Comparison of ENCODE assay signal across 8 cellular contexts in the genomic region with DNA sequence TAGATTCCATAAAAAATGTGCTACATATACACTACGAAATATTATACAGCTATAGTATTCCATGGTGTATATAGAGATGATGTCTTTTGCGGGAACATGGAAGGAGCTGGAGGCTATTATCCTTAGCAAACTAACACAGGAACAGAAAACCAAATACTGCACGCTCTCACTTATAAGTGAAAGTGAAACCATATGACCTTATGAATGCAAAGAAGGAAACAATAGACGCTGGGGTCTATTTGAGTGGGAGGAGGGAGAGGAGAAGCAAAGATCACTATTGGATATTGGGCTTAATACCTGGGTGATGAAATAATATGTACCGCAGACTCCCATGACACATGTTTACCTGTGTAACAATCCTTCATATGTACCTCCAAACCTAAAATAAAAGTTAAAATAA.
DNase-seq lines count a peak whose midpoint lies in the region; ATAC-seq, FAIRE-seq and TF ChIP-seq lines count a peak whose summit lies in the region.

No MANE protein-coding gene starts in this region.

- peak overlapping the region; percentile 18 to 33 for H3K4me3 ChIP-seq in CD4-positive, alpha-beta memory T cell (ENCODE audit: low read length in 2 of 2)
- H3K4me3 ChIP-seq in Karpas-422 (ENCODE audit: low read length) (peak overlapping the region; percentile 36), skeletal muscle cell (ENCODE audit: low read depth, low read length) (peak overlapping the region; percentile 2)

- peak overlapping the region; percentile 79 to 93 (median 84) for H3K4me3 Mint-ChIP-seq in CD4-positive, alpha-beta memory T cell

- TF ChIP-seq CTCF in GM20000 (IDR thresholded peaks at IDR 0.05; ENCODE audit: extremely low read depth, missing control alignments) = no peak

- peak overlapping the region; percentile 10 to 91 (median 84) for H3K27ac Mint-ChIP-seq in CD4-positive, alpha-beta memory T cell

- intact Hi-C loops in CD4-positive, alpha-beta memory T cell (cut with micrococcal nuclease) = no loop called here

- no peaks in the 10 kb centered on the region for H3K27me3 Mint-ChIP-seq in CD4-positive, alpha-beta memory T cell

- peak in 4 of 5 donors; percentile 36 to 44 (median 38) for DNase-seq in CD4-positive, alpha-beta memory T cell
- peak; percentile 7 for DNase-seq in GM20000 (ENCODE audit: low spot score)
- DNase-seq in Karpas-422 = peak; percentile 68
- peak; percentile 1 for DNase-seq in astrocyte of the hippocampus (ENCODE audit: low read depth, low spot score)
- DNase-seq in skeletal muscle cell (ENCODE audit: low read depth) = peak; percentile 19
- DNase-seq in caudate nucleus (lab: John Stamatoyannopoulos, UW) = no peak
- no peak for DNase-seq in GM19239 (ENCODE audit: insufficient read length, low spot score)

- POLR2A ChIA-PET in CD4-positive, alpha-beta memory T cell (lab: Charles Lee; ENCODE audit: partially characterized antibody) = no interaction called here

- no peak for ATAC-seq in GM21576 (IDR thresholded peaks at IDR 0.05; ENCODE audit: unreplicated experiment)

- peak overlapping the region; percentile 68 for H2AFZ ChIP-seq in Karpas-422 (ENCODE audit: low read length)

- no peak for FAIRE-seq in GM19239 (lab: Jason Lieb, UNC)

- H3K9me3 Mint-ChIP-seq in CD4-positive, alpha-beta memory T cell = peaks cover 0 to 3% (median 1%) of the 10 kb centered on the region in 8 donors

- H3K4me2 ChIP-seq in Karpas-422 (ENCODE audit: low read depth, low read length, poor library complexity, severe bottlenecking) = peak overlapping the region; percentile 49

- H3K27ac ChIP-seq in CD4-positive, alpha-beta memory T cell (ENCODE audit: low read depth, low read length) = peak overlapping the region; percentile 11
- no peak overlapping the region for H3K27ac ChIP-seq in Karpas-422 (ENCODE audit: low read length)
- H3K27ac ChIP-seq in caudate nucleus (ENCODE audit: low read depth, low read length) = no peak overlapping the region

- H3K9me2 ChIP-seq in Karpas-422 (replicated peaks; ENCODE audit: insufficient read depth, low read length) = no peaks in the 10 kb centered on the region

- no peaks in the 10 kb centered on the region for H3K27me3 ChIP-seq in CD4-positive, alpha-beta memory T cell (ENCODE audit: insufficient read depth, low read length)
- H3K27me3 ChIP-seq in Karpas-422 (ENCODE audit: low read length) = no peaks in the 10 kb centered on the region

- H3K79me2 ChIP-seq in Karpas-422 (ENCODE audit: low read length) = no peaks in the 10 kb centered on the region

- H3K9ac ChIP-seq in Karpas-422 (ENCODE audit: low read length) = no peak overlapping the region

- no peaks in the 10 kb centered on the region for H3K36me3 Mint-ChIP-seq in CD4-positive, alpha-beta memory T cell

- H3K36me3 ChIP-seq in CD4-positive, alpha-beta memory T cell (ENCODE audit: insufficient read depth, low read length) = no peaks in the 10 kb centered on the region
- no peaks in the 10 kb centered on the region for H3K36me3 ChIP-seq in Karpas-422 (ENCODE audit: insufficient read depth, low read length)

- H3K9me3 ChIP-seq in CD4-positive, alpha-beta memory T cell (ENCODE audit: control insufficient read depth in 1 of 2, low read length in 2 of 2) = no peaks in the 10 kb centered on the region
- H3K9me3 ChIP-seq in Karpas-422 (ENCODE audit: low read length) = no peaks in the 10 kb centered on the region

- CTCF ChIA-PET in CD4-positive, alpha-beta memory T cell (lab: Charles Lee; ENCODE audit: partially characterized antibody) = no interaction called here

- H4K20me1 ChIP-seq in Karpas-422 (ENCODE audit: insufficient read depth, low read depth, low read length) = no peaks in the 10 kb centered on the region

- H3K4me1 Mint-ChIP-seq in CD4-positive, alpha-beta memory T cell = peaks cover 13 to 23% (median 13%) of the 10 kb centered on the region in 4 donors

- peaks cover 10% of the 10 kb centered on the region for H3K4me1 ChIP-seq in CD4-positive, alpha-beta memory T cell (ENCODE audit: insufficient read depth, low read length)
- H3K4me1 ChIP-seq in Karpas-422 (ENCODE audit: low read length) = peaks cover 9% of the 10 kb centered on the region

Comparison
In these comparisons a context has a peak if more than half of its experiments do, and no peak if none do; other contexts are left out.
1. DNase-seq: peak in CD4-positive, alpha-beta memory T cell (4 of 5), GM20000 (single experiment), Karpas-422 (single experiment), astrocyte of the hippocampus (single experiment) and skeletal muscle cell (single experiment); none in caudate nucleus (0 of 61) and GM19239 (single experiment).
2. Peak in every context shown above with its lines, with median percentiles within 50 percentile points of each other: H3K4me3 ChIP-seq.